In the genomic region with DNA sequence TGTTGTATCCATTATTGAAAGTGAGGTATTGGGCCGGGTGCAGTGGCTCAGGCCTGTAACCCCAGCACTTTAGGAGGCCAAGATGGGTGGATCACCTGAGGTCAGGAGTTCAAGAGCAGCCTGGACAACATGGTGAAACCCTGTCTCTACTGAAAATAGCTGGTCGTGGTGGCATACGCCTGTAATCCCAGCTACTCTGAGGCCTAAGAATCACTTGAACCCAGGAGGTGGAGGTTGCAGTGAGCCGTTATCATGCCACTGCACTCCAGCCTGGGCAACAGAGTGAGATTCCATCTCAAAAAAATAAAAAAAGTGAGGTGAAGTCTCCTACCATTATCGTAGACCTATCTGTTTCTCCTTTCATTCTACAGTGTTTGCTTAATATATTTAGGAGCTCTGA, we compare ENCODE assay signal across 7 cellular contexts. TPM values are rescaled to one million over a fixed set of nuclear protein-coding genes. Genes with fewer than 3 reads are reported as not detected.
DNase-seq lines count a peak whose midpoint lies in the region; ATAC-seq, FAIRE-seq and TF ChIP-seq lines count a peak whose summit lies in the region.
"Not testable (repeated sequence)": the region's sequence is repeated elsewhere in the genome, so short reads cannot be mapped to it uniquely, and the experiment has no call there.

No MANE protein-coding gene starts in this region.

- not testable (repeated sequence) for H3K79me2 ChIP-seq in OCI-LY7 (ENCODE audit: insufficient read depth, low read depth, low read length); GM12878 (ENCODE audit: control insufficient read depth, insufficient read depth, low read length); osteoblast (ENCODE audit: insufficient read depth, low read length)

- not testable (repeated sequence) for BruUV-seq in OCI-LY7 (replicated peaks; lab: Mats Ljungman, UMichigan); GM12878 (replicated peaks; lab: Mats Ljungman, UMichigan)

- peaks cover 2 to 32% (median 8%) of the 10 kb centered on the region in 3 donors for H3K36me3 Mint-ChIP-seq in CD8-positive, alpha-beta memory T cell
- peaks cover 15% of the 10 kb centered on the region for H3K36me3 Mint-ChIP-seq in activated CD4-positive, alpha-beta T cell treated with anti-CD3 and anti-CD28 coated beads, Interleukin-2, amount 10 ng/mL, durations not matched to agents 7 days and 5 days (ENCODE audit: low read depth)
- H3K36me3 Mint-ChIP-seq in activated T-helper 1 cell treated with anti-CD3 and anti-CD28 coated beads, Interleukin-12 subunit alpha, Interleukin-12 subunit beta, Interleukin-2, Interleukin-4 antibody, amounts not matched to agents 30 ng/mL and 10 ng/mL and 1 ng/mL, durations not matched to agents 14 hours and 24 hours and 36 hours (ENCODE audit: low read depth): not testable (repeated sequence)

- RAD21 ChIA-PET in GM12878 (lab: Charles Lee; ENCODE audit: unreplicated experiment): interaction anchor here (0.8 to 3.5 kb wide), 17 partner anchors 8 to 425 kb away, joined by 3 to 25 read pairs (median 4); a partner anchor contains a TSS

- not testable (repeated sequence) for H3K9me2 ChIP-seq in OCI-LY7 (ENCODE audit: insufficient read depth, low read length)

- in situ Hi-C loops in GM12878 (cut with MboI): not testable (repeated sequence)

- TF ChIP-seq POLR2A in GM12878 (IDR thresholded peaks at IDR 0.05; ENCODE audit: low read depth, low read length): not testable (repeated sequence)

- H3K27ac ChIP-seq in CD8-positive, alpha-beta memory T cell (ENCODE audit: low read depth, low read length); OCI-LY7 (ENCODE audit: low read depth, low read length, poor library complexity, severe bottlenecking): not testable (repeated sequence)
- peak overlapping the region; percentile 41 for H3K27ac ChIP-seq in GM12878 (ENCODE audit: control insufficient read depth, insufficient read depth)
- peak overlapping the region; percentile 40 for H3K27ac ChIP-seq in osteoblast (ENCODE audit: low read depth, low read length)

- peak overlapping the region; percentile 35 for H3K9ac ChIP-seq in GM12878 (ENCODE audit: control insufficient read depth, insufficient read depth, low read length)

- H3K27me3 Mint-ChIP-seq in CD8-positive, alpha-beta memory T cell; activated CD4-positive, alpha-beta T cell treated with anti-CD3 and anti-CD28 coated beads, Interleukin-2, amount 10 ng/mL, durations not matched to agents 7 days and 5 days: not testable (repeated sequence)
- H3K27me3 Mint-ChIP-seq in activated T-helper 1 cell treated with anti-CD3 and anti-CD28 coated beads, Interleukin-12 subunit alpha, Interleukin-12 subunit beta, Interleukin-2, Interleukin-4 antibody, amounts not matched to agents 30 ng/mL and 10 ng/mL and 1 ng/mL, durations not matched to agents 14 hours and 24 hours and 36 hours (ENCODE audit: insufficient read depth): peaks cover 12% of the 10 kb centered on the region

- SMC1A ChIA-PET in GM12878 (lab: Charles Lee; ENCODE audit: uncharacterized antibody, unreplicated experiment): interaction anchor here (0.7 to 2.9 kb wide), 18 partner anchors 9 to 414 kb away, joined by 3 to 15 read pairs (median 3); a partner anchor contains a TSS

- H3K27me3 ChIP-seq in CD8-positive, alpha-beta memory T cell (ENCODE audit: insufficient read depth, low read length, poor library complexity, severe bottlenecking); GM12878 (replicated peaks in 1 of 2; ENCODE audit: control insufficient read depth in 2 of 2, insufficient read depth in 2 of 2, low read length in 1 of 2); osteoblast (ENCODE audit: insufficient read depth, low read length): not testable (repeated sequence)

- H4K20me1 ChIP-seq in OCI-LY7 (ENCODE audit: insufficient read depth, low read length); GM12878 (ENCODE audit: control insufficient read depth, insufficient read depth); osteoblast (ENCODE audit: insufficient read depth, low read length): not testable (repeated sequence)

- peak overlapping the region in 4 of 8 donors; percentile 52 to 80 (median 63) for H3K27ac Mint-ChIP-seq in CD8-positive, alpha-beta memory T cell
- H3K27ac Mint-ChIP-seq in activated CD4-positive, alpha-beta T cell treated with anti-CD3 and anti-CD28 coated beads, Interleukin-2, amount 10 ng/mL, durations not matched to agents 7 days and 5 days: peak overlapping the region; percentile 72
- H3K27ac Mint-ChIP-seq in activated T-helper 1 cell treated with anti-CD3 and anti-CD28 coated beads, Interleukin-12 subunit alpha, Interleukin-12 subunit beta, Interleukin-2, Interleukin-4 antibody, amounts not matched to agents 30 ng/mL and 10 ng/mL and 1 ng/mL, durations not matched to agents 14 hours and 24 hours and 36 hours: peak overlapping the region; percentile 46

- not testable (repeated sequence) for H3K9me3 ChIP-seq in CD8-positive, alpha-beta memory T cell (ENCODE audit: low read length); OCI-LY7 (ENCODE audit: low read length); GM12878 (replicated peaks; ENCODE audit: control insufficient read depth, insufficient read depth, low read length); osteoblast (ENCODE audit: low read depth, low read length)

- not testable (repeated sequence) for H3K4me1 ChIP-seq in CD8-positive, alpha-beta memory T cell (ENCODE audit: insufficient read depth, low read length); OCI-LY7 (ENCODE audit: insufficient read depth, low read length, poor library complexity, severe bottlenecking)
- H3K4me1 ChIP-seq in GM12878 (ENCODE audit: control insufficient read depth, insufficient read depth, low read length) (peaks cover 12% of the 10 kb centered on the region), osteoblast (ENCODE audit: insufficient read depth, low read length) (peaks cover 16% of the 10 kb centered on the region)

- not testable (repeated sequence) for TF ChIP-seq EP300 in GM12878 (IDR thresholded peaks at IDR 0.05; ENCODE audit: borderline replicate concordance in 1 of 2, control insufficient read depth in 1 of 2, low read depth in 2 of 2, low read length in 2 of 2)

- not testable (repeated sequence) for ATAC-seq in GM12878; Right ventricle myocardium superior (ENCODE audit: poor library complexity)

- peaks cover 8 to 18% (median 13%) of the 10 kb centered on the region in 3 donors for H3K4me1 Mint-ChIP-seq in CD8-positive, alpha-beta memory T cell
- peaks cover 14% of the 10 kb centered on the region for H3K4me1 Mint-ChIP-seq in activated CD4-positive, alpha-beta T cell treated with anti-CD3 and anti-CD28 coated beads, Interleukin-2, amount 10 ng/mL, durations not matched to agents 7 days and 5 days
- peaks cover 18% of the 10 kb centered on the region for H3K4me1 Mint-ChIP-seq in activated T-helper 1 cell treated with anti-CD3 and anti-CD28 coated beads, Interleukin-12 subunit alpha, Interleukin-12 subunit beta, Interleukin-2, Interleukin-4 antibody, amounts not matched to agents 30 ng/mL and 10 ng/mL and 1 ng/mL, durations not matched to agents 14 hours and 24 hours and 36 hours (ENCODE audit: low read depth)

- 43% methylated on average over 5 of the region's 5 CpGs for WGBS in GM12878 (ENCODE audit: insufficient coverage, insufficient replicate concordance, low lambda C conversion rate, missing lambda C conversion rate)

- FAIRE-seq in GM12878 (lab: Jason Lieb, UNC): not testable (repeated sequence)

- not testable (repeated sequence) for H3K36me3 ChIP-seq in CD8-positive, alpha-beta memory T cell (ENCODE audit: insufficient read depth, low read length); OCI-LY7 (ENCODE audit: insufficient read depth, low read length); GM12878 (ENCODE audit: control insufficient read depth in 2 of 2, insufficient read depth in 2 of 2, low read length in 1 of 2); osteoblast (ENCODE audit: insufficient read depth, low read length)

- H2AFZ ChIP-seq in OCI-LY7 (ENCODE audit: low read length) (peak overlapping the region; percentile 44; the same call in 1 of the 2 replicates), GM12878 (ENCODE audit: control insufficient read depth, low read depth, low read length) (peak overlapping the region; percentile 84)
- not testable (repeated sequence) for H2AFZ ChIP-seq in osteoblast (ENCODE audit: low read length)

- H3K4me3 ChIP-seq in CD8-positive, alpha-beta memory T cell (ENCODE audit: low read length); OCI-LY7 (ENCODE audit: low read depth, low read length, poor library complexity, severe bottlenecking); GM12878; osteoblast (ENCODE audit: insufficient read depth, low read length): not testable (repeated sequence)

- not testable (repeated sequence) for TF ChIP-seq RAD21 in GM12878 (IDR thresholded peaks at IDR 0.05; ENCODE audit: insufficient read depth, low read depth, low read length)

- CTCF ChIA-PET in CD8-positive, alpha-beta memory T cell (lab: Charles Lee): interaction anchor here (0.8 to 1.3 kb wide), 3 partner anchors 9 to 124 kb away, joined by 3 to 5 read pairs (median 3); a partner anchor contains a TSS
- CTCF ChIA-PET in OCI-LY7 (lab: Charles Lee; ENCODE audit: unreplicated experiment): not testable (repeated sequence)
- CTCF ChIA-PET in activated CD4-positive, alpha-beta T cell treated with anti-CD3 and anti-CD28 coated beads, Interleukin-2, amount 10 ng/mL, durations not matched to agents 7 days and 5 days (lab: Charles Lee): interaction anchor here (0.6 to 1.6 kb wide), 4 partner anchors 12 to 935 kb away, joined by 3 to 5 read pairs (median 4); a partner anchor contains a TSS
- CTCF ChIA-PET in GM12878 (lab: Yijun Ruan, JAX): interaction anchor here (0.7 to 3.2 kb wide), 11 partner anchors 8 to 429 kb away, joined by 3 to 25 read pairs (median 5); a partner anchor contains a TSS

- H3K4me3 Mint-ChIP-seq in CD8-positive, alpha-beta memory T cell: peak overlapping the region in 6 of 7 donors; percentile 72 to 82 (median 76)
- H3K4me3 Mint-ChIP-seq in activated CD4-positive, alpha-beta T cell treated with anti-CD3 and anti-CD28 coated beads, Interleukin-2, amount 10 ng/mL, durations not matched to agents 7 days and 5 days; activated T-helper 1 cell treated with anti-CD3 and anti-CD28 coated beads, Interleukin-12 subunit alpha, Interleukin-12 subunit beta, Interleukin-2, Interleukin-4 antibody, amounts not matched to agents 30 ng/mL and 10 ng/mL and 1 ng/mL, durations not matched to agents 14 hours and 24 hours and 36 hours: not testable (repeated sequence)

- H3K9me3 Mint-ChIP-seq in CD8-positive, alpha-beta memory T cell; activated CD4-positive, alpha-beta T cell treated with anti-CD3 and anti-CD28 coated beads, Interleukin-2, amount 10 ng/mL, durations not matched to agents 7 days and 5 days; activated T-helper 1 cell treated with anti-CD3 and anti-CD28 coated beads, Interleukin-12 subunit alpha, Interleukin-12 subunit beta, Interleukin-2, Interleukin-4 antibody, amounts not matched to agents 30 ng/mL and 10 ng/mL and 1 ng/mL, durations not matched to agents 14 hours and 24 hours and 36 hours: not testable (repeated sequence)

- not testable (repeated sequence) for TF ChIP-seq CTCF in OCI-LY7 (conservative IDR thresholded peaks at IDR 0.05; ENCODE audit: low read length); GM12878 (IDR thresholded peaks at IDR 0.05 in 2 of 3, conservative IDR thresholded peaks at IDR 0.05 in 1 of 3; ENCODE audit: control insufficient read depth in 2 of 3, extremely low read depth in 1 of 3, insufficient read depth in 1 of 3, low read depth in 3 of 3, low read length in 3 of 3); osteoblast (IDR thresholded peaks at IDR 0.05; ENCODE audit: extremely low read depth, low read depth, low read length)

- POLR2A ChIA-PET in CD8-positive, alpha-beta memory T cell (lab: Charles Lee); activated CD4-positive, alpha-beta T cell treated with anti-CD3 and anti-CD28 coated beads, Interleukin-2, amount 10 ng/mL, durations not matched to agents 7 days and 5 days (lab: Charles Lee): not testable (repeated sequence)
- POLR2A ChIA-PET in OCI-LY7 (lab: Charles Lee) (interaction anchor here (0.6 to 0.9 kb wide), 2 partner anchors 9 to 641 kb away, joined by 3 read pairs; no protein-coding TSS in a partner anchor), GM12878 (lab: Charles Lee) (interaction anchor here (0.6 to 2.0 kb wide), 7 partner anchors 8 to 204 kb away, joined by 3 to 9 read pairs (median 4); a partner anchor contains a TSS)

- DNase-seq in CD8-positive, alpha-beta memory T cell; OCI-LY7 (ENCODE audit: low spot score); activated CD4-positive, alpha-beta T cell treated with anti-CD3 and anti-CD28 coated beads, Interleukin-2, amount 10 ng/mL, durations not matched to agents 7 days and 5 days; activated T-helper 1 cell treated with anti-CD3 and anti-CD28 coated beads, Interleukin-12 subunit alpha, Interleukin-12 subunit beta, Interleukin-2, Interleukin-4 antibody, amounts not matched to agents 30 ng/mL and 10 ng/mL and 1 ng/mL, durations not matched to agents 14 hours and 24 hours and 36 hours (ENCODE audit: low spot score); GM12878 (ENCODE audit: low read depth, low spot score); osteoblast (ENCODE audit: insufficient read length, low spot score, missing footprints): not testable (repeated sequence)
- peak; percentile 2 for DNase-seq in Right ventricle myocardium superior

- H3K4me2 ChIP-seq in OCI-LY7 (ENCODE audit: low read length) (peak overlapping the region; percentile 23; the same call in 1 of the 2 replicates), GM12878 (ENCODE audit: control insufficient read depth, insufficient read depth) (peak overlapping the region; percentile 73), osteoblast (ENCODE audit: insufficient read depth, low read length) (peak overlapping the region; percentile 71)

- intact Hi-C loops in OCI-LY7 (cut with micrococcal nuclease; ENCODE audit: unreplicated experiment); Right ventricle myocardium superior (cut with DNase I): not testable (repeated sequence)
- intact Hi-C loops in activated T-helper 1 cell treated with anti-CD3 and anti-CD28 coated beads, Interleukin-12 subunit alpha, Interleukin-12 subunit beta, Interleukin-2, Interleukin-4 antibody, amounts not matched to agents 30 ng/mL and 10 ng/mL and 1 ng/mL, durations not matched to agents 14 hours and 24 hours and 36 hours (cut with micrococcal nuclease): loop anchor here (1.0 kb wide), 1 partner anchor 414 kb away; no protein-coding TSS in a partner anchor
- intact Hi-C loops in GM12878 (cut with micrococcal nuclease; ENCODE audit: unreplicated experiment): loop anchor here (1.0 kb wide), 1 partner anchor 16 kb away; no protein-coding TSS in a partner anchor

RNA-seq across cellular contexts. Expression of a gene that starts 33.7 kb away (rescaled TPM):
- total RNA-seq in CD8-positive, alpha-beta memory T cell: 10 to 100 TPM; 37.0 to 38.3 TPM
- polyA plus RNA-seq in CD8-positive, alpha-beta memory T cell: 1.1 TPM
- total RNA-seq in OCI-LY7 (2014; rRNA removed; shearing (Covaris generic)): 60.4 and 84.5 TPM in 2 replicates
- total RNA-seq in OCI-LY7 (2022) (126 and 157 TPM in 2 replicates), GM12878 (2014; rRNA removed) (30.3 and 38.6 TPM in 2 replicates), GM12878 (2014; rRNA removed; fragmentation: Illumina TruSeq; extraction: Trizol) (25.4 and 26.6 TPM in 2 replicates), GM12878 (2021) (39.2 and 39.3 TPM in 2 replicates), Right ventricle myocardium superior (0.48 TPM), osteoblast (1.4 and 1.8 TPM in 2 replicates)
- total RNA-seq in activated CD4-positive, alpha-beta T cell treated with anti-CD3 and anti-CD28 coated beads, Interleukin-2, amount 10 ng/mL, durations not matched to agents 7 days and 5 days: 10 to 100 TPM; 53.5 to 55.1 TPM
- total RNA-seq in activated T-helper 1 cell treated with anti-CD3 and anti-CD28 coated beads, Interleukin-12 subunit alpha, Interleukin-12 subunit beta, Interleukin-2, Interleukin-4 antibody, amounts not matched to agents 30 ng/mL and 10 ng/mL and 1 ng/mL, durations not matched to agents 14 hours and 24 hours and 36 hours: 49.8 and 55.7 TPM in 2 replicates
- 50.7 and 51.0 TPM in 2 replicates for total RNA-seq in GM12878 (2013; cell fraction: nucleolus; rRNA removed)
- 18.7 TPM for polyA plus RNA-seq in GM12878 (2011; ENCODE audit: low read depth)
- polyA plus RNA-seq in GM12878 (2011; rRNA removed) (34.0 and 51.7 TPM in 2 replicates), GM12878 (2014; fragmentation: Illumina TruSeq; extraction: Trizol) (47.1 and 65.7 TPM in 2 replicates), GM12878 (2014; fragmentation: Nextera tagmentation; extraction: Ambion mirVana) (10 to 100 TPM in 1 of 2 experiments, 1 to 10 TPM in 1; 9.6 to 21.7 TPM), GM12878 (2014; rRNA removed) (28.5 and 34.6 TPM in 2 replicates), GM12878 (2016; fragmentation: Nextera tagmentation; extraction: Ambion mirVana) (10 to 100 TPM; 26.4 to 68.8 TPM)
- polyA plus RNA-seq in GM12878 (2011; cell fraction: cytosol; rRNA removed): 16.0 and 24.0 TPM in 2 replicates
- polyA plus RNA-seq in GM12878 (2011; cell fraction: nucleus; rRNA removed): 18.6 and 23.4 TPM in 2 replicates
- polyA plus RNA-seq in GM12878 (2012): 25.6 and 28.3 TPM in 2 replicates
- polyA minus RNA-seq in GM12878 (2011; rRNA and poly(A)+ RNA removed): 14.5 and 20.4 TPM in 2 replicates
- polyA minus RNA-seq in GM12878 (2011; cell fraction: cytosol; rRNA and poly(A)+ RNA removed): 6.9 and 8.0 TPM in 2 replicates
- polyA minus RNA-seq in GM12878 (2011; cell fraction: nucleus; rRNA and poly(A)+ RNA removed): 5.2 and 6.1 TPM in 2 replicates

Comparison
In these comparisons a context has a peak if more than half of its experiments do, and no peak if none do; other contexts are left out.
1. H3K4me2 ChIP-seq: peak in every context shown above with its lines; median percentile 73 in GM12878; 71 in osteoblast; 23 in OCI-LY7.